In the genomic region with DNA sequence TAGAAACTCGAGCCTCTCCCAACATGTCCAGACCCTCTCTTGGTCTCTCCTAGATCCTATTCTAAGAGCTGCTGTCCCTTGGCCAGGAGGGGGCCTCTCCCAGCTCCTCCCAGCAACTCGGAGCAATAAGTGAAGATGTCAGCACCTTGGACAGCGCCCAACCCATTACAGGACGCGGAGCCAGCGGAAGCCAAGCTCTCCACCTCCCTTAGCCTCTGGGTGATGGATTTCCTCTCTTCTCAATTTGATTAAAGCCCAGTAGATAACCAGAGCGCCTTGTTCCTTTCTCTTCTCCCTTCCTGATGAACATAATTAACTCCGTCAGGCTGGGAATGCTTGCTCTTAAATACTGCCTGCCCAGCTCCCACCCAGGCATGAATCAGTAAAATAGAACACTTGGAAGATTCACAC, we compare ENCODE assay signal across 1 cellular context.
TF ChIP-seq lines count a peak whose summit lies in the region.

No MANE protein-coding gene starts in this region.

TF ChIP-seq in SK-N-SH, 30 proteins besides CTCF, POLR2A, EP300 and RAD21 (continued from another document):
- TF ChIP-seq MXI1 (IDR thresholded peaks at IDR 0.05; ENCODE audit: low read depth, low read length) (0 out of 2 replicates have a peak, but pooled peaks have one; percentile 38), GATA2 (CRISPR knock-in tag; IDR thresholded peaks at IDR 0.05) (peak; percentile 85), SMC3 (IDR thresholded peaks at IDR 0.05; ENCODE audit: low read depth, low read length) (peak; percentile 45; the same call in 1 of the 2 replicates)
- TF ChIP-seq, protein P1, sequence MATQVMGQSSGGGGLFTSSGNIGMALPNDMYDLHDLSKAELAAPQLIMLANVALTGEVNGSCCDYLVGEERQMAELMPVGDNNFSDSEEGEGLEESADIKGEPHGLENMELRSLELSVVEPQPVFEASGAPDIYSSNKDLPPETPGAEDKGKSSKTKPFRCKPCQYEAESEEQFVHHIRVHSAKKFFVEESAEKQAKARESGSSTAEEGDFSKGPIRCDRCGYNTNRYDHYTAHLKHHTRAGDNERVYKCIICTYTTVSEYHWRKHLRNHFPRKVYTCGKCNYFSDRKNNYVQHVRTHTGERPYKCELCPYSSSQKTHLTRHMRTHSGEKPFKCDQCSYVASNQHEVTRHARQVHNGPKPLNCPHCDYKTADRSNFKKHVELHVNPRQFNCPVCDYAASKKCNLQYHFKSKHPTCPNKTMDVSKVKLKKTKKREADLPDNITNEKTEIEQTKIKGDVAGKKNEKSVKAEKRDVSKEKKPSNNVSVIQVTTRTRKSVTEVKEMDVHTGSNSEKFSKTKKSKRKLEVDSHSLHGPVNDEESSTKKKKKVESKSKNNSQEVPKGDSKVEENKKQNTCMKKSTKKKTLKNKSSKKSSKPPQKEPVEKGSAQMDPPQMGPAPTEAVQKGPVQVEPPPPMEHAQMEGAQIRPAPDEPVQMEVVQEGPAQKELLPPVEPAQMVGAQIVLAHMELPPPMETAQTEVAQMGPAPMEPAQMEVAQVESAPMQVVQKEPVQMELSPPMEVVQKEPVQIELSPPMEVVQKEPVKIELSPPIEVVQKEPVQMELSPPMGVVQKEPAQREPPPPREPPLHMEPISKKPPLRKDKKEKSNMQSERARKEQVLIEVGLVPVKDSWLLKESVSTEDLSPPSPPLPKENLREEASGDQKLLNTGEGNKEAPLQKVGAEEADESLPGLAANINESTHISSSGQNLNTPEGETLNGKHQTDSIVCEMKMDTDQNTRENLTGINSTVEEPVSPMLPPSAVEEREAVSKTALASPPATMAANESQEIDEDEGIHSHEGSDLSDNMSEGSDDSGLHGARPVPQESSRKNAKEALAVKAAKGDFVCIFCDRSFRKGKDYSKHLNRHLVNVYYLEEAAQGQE (IDR thresholded peaks at IDR 0.05; ENCODE audit: low read depth, low read length), result peak; percentile 99
